26 cellular contexts compared by ENCODE assay signal in the genomic region with DNA sequence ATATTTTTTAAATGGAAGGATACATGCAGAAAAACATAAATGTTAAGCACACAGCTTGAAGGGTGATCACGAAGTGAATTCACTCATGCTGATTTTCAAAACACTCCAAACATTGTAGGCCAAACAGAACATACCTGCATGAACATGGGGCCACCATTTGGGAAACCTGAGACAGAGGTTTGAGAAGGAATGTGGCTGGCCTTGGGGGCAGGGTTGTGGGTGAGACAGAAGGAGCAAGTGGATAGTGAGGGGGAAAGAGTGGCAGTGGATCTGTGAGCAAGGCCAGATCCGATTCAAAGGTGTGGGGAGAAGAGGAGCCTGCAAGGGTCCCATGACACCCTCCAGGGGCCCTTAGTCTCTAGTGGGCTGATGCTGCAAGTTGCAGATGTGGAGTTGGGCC.
"Had no signal": no experiment of that assay in that cellular context is flagged by ENCODE, and none has a peak within 500 bp of the region (broad histone marks: within the 10 kb centered on the region; RNA-seq: fewer than 3 reads in every experiment).

No MANE protein-coding gene starts in this region.

- H3K36me3 ChIP-seq: ascending aorta, cardiac muscle cell, esophagus squamous epithelium, left ventricle myocardium inferior, stomach, transverse colon had no signal

- H3K4me3 ChIP-seq: ascending aorta, cardiac muscle cell, esophagus squamous epithelium, left ventricle myocardium inferior, psoas muscle, smooth muscle cell, stomach, transverse colon had no signal

- H3K27ac ChIP-seq: ascending aorta, cardiac muscle cell, epithelial cell of prostate, esophagus squamous epithelium, parathyroid adenoma, psoas muscle, stomach, transverse colon had no signal

- H3K27me3 Mint-ChIP-seq: activated CD4-positive, alpha-beta T cell treated with anti-CD3 and anti-CD28 coated beads for 36 hours; activated CD8-positive, alpha-beta memory T cell treated with anti-CD3 and anti-CD28 coated beads, Interleukin-2, amount 10 ng/mL, durations not matched to agents 7 days and 5 days; stimulated activated naive B cell treated with anti-CD40 and anti-IgM and Interleukin-4, amounts not matched to agents 10 μg/mL and 1 μg/mL and 100 μg/mL, for 72 hours had no signal

- H3K4me1 Mint-ChIP-seq: activated CD4-positive, alpha-beta T cell treated with anti-CD3 and anti-CD28 coated beads for 36 hours; activated CD8-positive, alpha-beta memory T cell treated with anti-CD3 and anti-CD28 coated beads, Interleukin-2, amount 10 ng/mL, durations not matched to agents 7 days and 5 days; activated naive CD4-positive, alpha-beta T cell treated with anti-CD3 and anti-CD28 coated beads, Interleukin-2, amount 10 ng/mL, durations not matched to agents 7 days and 5 days; activated naive CD8-positive, alpha-beta T cell treated with anti-CD3 and anti-CD28 coated beads, Interleukin-2, amount 10 ng/mL, durations not matched to agents 7 days and 5 days; stimulated activated naive B cell treated with anti-CD40 and anti-IgM and Interleukin-4, amounts not matched to agents 10 μg/mL and 1 μg/mL and 100 μg/mL, for 72 hours had no signal

- H3K36me3 Mint-ChIP-seq: activated CD8-positive, alpha-beta memory T cell treated with anti-CD3 and anti-CD28 coated beads, Interleukin-2, amount 10 ng/mL, durations not matched to agents 7 days and 5 days; activated naive CD4-positive, alpha-beta T cell treated with anti-CD3 and anti-CD28 coated beads, Interleukin-2, amount 10 ng/mL, durations not matched to agents 7 days and 5 days; activated naive CD8-positive, alpha-beta T cell treated with anti-CD3 and anti-CD28 coated beads, Interleukin-2, amount 10 ng/mL, durations not matched to agents 7 days and 5 days had no signal

- H3K27me3 ChIP-seq: ascending aorta, cardiac muscle cell, esophagus squamous epithelium, stomach, transverse colon had no signal

- H3K4me3 Mint-ChIP-seq: activated CD4-positive, alpha-beta T cell treated with anti-CD3 and anti-CD28 coated beads for 36 hours; activated CD8-positive, alpha-beta memory T cell treated with anti-CD3 and anti-CD28 coated beads, Interleukin-2, amount 10 ng/mL, durations not matched to agents 7 days and 5 days; activated CD8-positive, alpha-beta T cell treated with anti-CD3 and anti-CD28 coated beads, Interleukin-2, amount 10 ng/mL, durations not matched to agents 7 days and 5 days; activated naive CD4-positive, alpha-beta T cell treated with anti-CD3 and anti-CD28 coated beads, Interleukin-2, amount 10 ng/mL, durations not matched to agents 7 days and 5 days; activated naive CD8-positive, alpha-beta T cell treated with anti-CD3 and anti-CD28 coated beads, Interleukin-2, amount 10 ng/mL, durations not matched to agents 7 days and 5 days; activated T-cell treated with anti-CD3 and anti-CD28 coated beads, Interleukin-2, amount 50 U/mL, for 72 hours; brain; nephron; stimulated activated naive B cell treated with anti-CD40 and anti-IgM and Interleukin-4, amounts not matched to agents 10 μg/mL and 1 μg/mL and 100 μg/mL, for 72 hours; T-helper 2 cell treated with Interferon-gamma antibody and Interleukin-4, amounts not matched to agents 5 μg/mL and 100 μg/mL, for 36 hours had no signal

- H3K9ac ChIP-seq: parathyroid adenoma had no signal

- H3K9me3 ChIP-seq: ascending aorta, esophagus squamous epithelium, psoas muscle, stomach, transverse colon had no signal

- H3K4me2 ChIP-seq: smooth muscle cell had no signal

- DNase-seq: activated CD4-positive, alpha-beta T cell treated with anti-CD3 and anti-CD28 coated beads for 36 hours; activated CD4-positive, CD25-positive, alpha-beta regulatory T cell; activated CD8-positive, alpha-beta memory T cell treated with anti-CD3 and anti-CD28 coated beads, Interleukin-2, amount 10 ng/mL, durations not matched to agents 7 days and 5 days; activated CD8-positive, alpha-beta T cell treated with anti-CD3 and anti-CD28 coated beads, Interleukin-2, amount 10 ng/mL, durations not matched to agents 7 days and 5 days; activated naive CD4-positive, alpha-beta T cell treated with anti-CD3 and anti-CD28 coated beads, Interleukin-2, amount 10 ng/mL, durations not matched to agents 7 days and 5 days; activated naive CD8-positive, alpha-beta T cell treated with anti-CD3 and anti-CD28 coated beads, Interleukin-2, amount 10 ng/mL, durations not matched to agents 7 days and 5 days; activated T-cell treated with anti-CD3 and anti-CD28 coated beads, Interleukin-2, amount 50 U/mL, for 72 hours; cortex of kidney; esophagus squamous epithelium; islet precursor cell; left ventricle myocardium inferior; stimulated activated CD4-positive, alpha-beta T cell treated with anti-CD3 and anti-CD28 coated beads, Interleukin-15, amount 100 ng/mL, for 24 hours; stimulated activated CD4-positive, alpha-beta T cell treated with anti-CD3 and anti-CD28 coated beads, Interleukin-2, amount 100 ng/mL, for 24 hours; stimulated activated naive B cell treated with anti-CD40 and anti-IgM and Interleukin-4, amounts not matched to agents 10 μg/mL and 1 μg/mL and 100 μg/mL, for 72 hours; stomach; T-helper 1 cell; transverse colon had no signal

- H2AFZ ChIP-seq: parathyroid adenoma had no signal

- H3K9me3 Mint-ChIP-seq: activated naive CD4-positive, alpha-beta T cell treated with anti-CD3 and anti-CD28 coated beads, Interleukin-2, amount 10 ng/mL, durations not matched to agents 7 days and 5 days; activated naive CD8-positive, alpha-beta T cell treated with anti-CD3 and anti-CD28 coated beads, Interleukin-2, amount 10 ng/mL, durations not matched to agents 7 days and 5 days; activated T-cell treated with anti-CD3 and anti-CD28 coated beads, Interleukin-2, amount 50 U/mL, for 72 hours; nephron; stimulated activated naive B cell treated with anti-CD40 and anti-IgM and Interleukin-4, amounts not matched to agents 10 μg/mL and 1 μg/mL and 100 μg/mL, for 72 hours; T-helper 2 cell treated with Interferon-gamma antibody and Interleukin-4, amounts not matched to agents 5 μg/mL and 100 μg/mL, for 36 hours had no signal

- H3K27ac Mint-ChIP-seq: activated CD4-positive, alpha-beta T cell treated with anti-CD3 and anti-CD28 coated beads for 36 hours; activated CD8-positive, alpha-beta memory T cell treated with anti-CD3 and anti-CD28 coated beads, Interleukin-2, amount 10 ng/mL, durations not matched to agents 7 days and 5 days; activated CD8-positive, alpha-beta T cell treated with anti-CD3 and anti-CD28 coated beads, Interleukin-2, amount 10 ng/mL, durations not matched to agents 7 days and 5 days; activated naive CD4-positive, alpha-beta T cell treated with anti-CD3 and anti-CD28 coated beads, Interleukin-2, amount 10 ng/mL, durations not matched to agents 7 days and 5 days; activated naive CD8-positive, alpha-beta T cell treated with anti-CD3 and anti-CD28 coated beads, Interleukin-2, amount 10 ng/mL, durations not matched to agents 7 days and 5 days; activated T-cell treated with anti-CD3 and anti-CD28 coated beads, Interleukin-2, amount 50 U/mL, for 72 hours; nephron; stimulated activated naive B cell treated with anti-CD40 and anti-IgM and Interleukin-4, amounts not matched to agents 10 μg/mL and 1 μg/mL and 100 μg/mL, for 72 hours; T-helper 2 cell treated with Interferon-gamma antibody and Interleukin-4, amounts not matched to agents 5 μg/mL and 100 μg/mL, for 36 hours had no signal

- H3K4me1 ChIP-seq: ascending aorta, parathyroid adenoma, stomach, transverse colon had no signal
